ENCODE assay signal across 15 cellular contexts in the genomic region with DNA sequence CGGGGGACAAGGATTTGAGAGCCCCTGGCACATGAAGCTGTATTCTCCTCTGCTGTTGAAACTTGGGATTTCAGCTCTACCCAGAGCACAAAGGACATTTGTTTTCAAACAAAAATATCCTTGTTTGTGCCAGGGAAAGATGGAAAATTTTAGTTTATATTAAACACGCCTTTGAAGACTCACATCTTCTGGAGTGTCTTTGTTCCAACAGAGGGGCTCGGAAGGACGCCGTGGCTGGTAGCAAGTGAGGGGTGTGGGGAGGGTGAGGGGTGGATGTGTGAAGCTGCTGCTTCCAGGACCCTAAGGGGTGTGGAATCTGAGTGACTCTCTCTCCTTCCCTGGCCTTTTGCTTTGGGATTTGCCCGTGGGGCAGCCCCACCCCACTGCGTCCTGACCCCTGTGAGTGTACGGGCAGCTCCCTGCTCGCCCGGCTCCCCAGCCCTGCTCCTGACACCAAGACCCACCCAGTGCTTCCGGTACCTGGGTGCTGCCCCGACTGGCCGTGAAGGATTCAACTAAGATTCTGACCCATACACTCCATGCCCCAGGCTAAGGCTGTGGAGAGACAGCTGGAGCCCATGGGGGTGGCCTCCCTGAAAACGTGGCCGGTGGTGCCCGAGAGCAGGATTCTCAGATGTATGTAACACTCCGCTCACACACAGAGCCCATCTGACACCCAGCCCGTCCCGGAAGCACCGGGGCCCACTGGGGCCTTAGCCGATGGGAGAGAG. TPM values are rescaled to one million over a fixed set of nuclear protein-coding genes. Genes with fewer than 3 reads are reported as not detected.
DNase-seq lines count a peak whose midpoint lies in the region; ATAC-seq and TF ChIP-seq lines count a peak whose summit lies in the region.
"Had no signal": no experiment of that assay in that cellular context is flagged by ENCODE, and none has a peak within 500 bp of the region (broad histone marks: within the 10 kb centered on the region; RNA-seq: fewer than 3 reads in every experiment).

No MANE protein-coding gene starts in this region.

- H4K20me1 ChIP-seq in SK-N-SH (ENCODE audit: insufficient read depth) = peaks cover 34% of the 10 kb centered on the region

- H3F3A ChIP-seq in SK-N-SH (replicated peaks; ENCODE audit: insufficient read depth) = no peaks in the 10 kb centered on the region

- POLR2A ChIA-PET in SK-N-SH (lab: Yijun Ruan, JAX) = interaction anchor here (0.6 kb wide), 1 partner anchor 250 kb away, joined by 4 read pairs; no protein-coding TSS in a partner anchor

- TF ChIP-seq CTCF in SK-N-SH (IDR thresholded peaks at IDR 0.05) (no peak), testis (IDR thresholded peaks at IDR 0.05) (peak in 1 of 3 experiments; percentile 31)

- no peak for TF ChIP-seq POLR2A in testis (IDR thresholded peaks at IDR 0.05)

- H3K9me3 ChIP-seq in SK-N-SH (no peaks in the 10 kb centered on the region), mesodermal cell (ENCODE audit: control insufficient read depth, low read length) (no peaks in the 10 kb centered on the region), testis (no peaks in the 10 kb centered on the region)
- H3K9me3 ChIP-seq: Peyer's patch had no signal

- intact Hi-C loops in testis (cut with DNase I; ENCODE audit: low total_unique reads) = no loop called here

- WGBS in SK-N-SH (ENCODE audit: low lambda C conversion rate) = 86% methylated on average over 12 of the region's 21 CpGs
- WGBS in mesodermal cell (ENCODE audit: insufficient coverage in 2 of 2), 2 experiments = 90 to 93% methylated on average over 19 to 20 of the region's 21 CpGs
- 32 to 44% methylated on average over 13 to 21 of the region's 21 CpGs for WGBS in testis, 2 donors

- no peak overlapping the region for H2AFZ ChIP-seq in SK-N-SH (ENCODE audit: low read depth)

- no peak overlapping the region for H3K4me2 ChIP-seq in SK-N-SH

- peaks cover 0 to 82% of the 10 kb centered on the region in 2 experiments; a peak in 2 of 4 replicates for H3K4me1 ChIP-seq in SK-N-SH (ENCODE audit: control insufficient read depth in 1 of 2, insufficient read depth in 2 of 2, low read depth in 1 of 2, low read length in 1 of 2)
- H3K4me1 ChIP-seq in mesodermal cell (ENCODE audit: control insufficient read depth, insufficient read depth, low read length, poor library complexity, severe bottlenecking) = peaks cover 11% of the 10 kb centered on the region
- peaks cover 54% of the 10 kb centered on the region for H3K4me1 ChIP-seq in testis

- CTCF ChIA-PET in SK-N-SH (lab: Yijun Ruan, JAX) = interaction anchor here (1.2 to 4.8 kb wide), 7 partner anchors 9 to 60 kb away, joined by 3 to 30 read pairs (median 9); no protein-coding TSS in a partner anchor

- no peak overlapping the region for H3K4me3 ChIP-seq in SK-N-SH (ENCODE audit: low read depth in 2 of 2, low read length in 1 of 2)
- H3K4me3 ChIP-seq in mesodermal cell (ENCODE audit: extremely low read depth, insufficient read depth, low read length, poor library complexity, severe bottlenecking) = no peak overlapping the region
- no peak overlapping the region for H3K4me3 ChIP-seq in testis
- H3K4me3 ChIP-seq: Peyer's patch had no signal

- TF ChIP-seq RAD21 in SK-N-SH (IDR thresholded peaks at IDR 0.05; ENCODE audit: low read length) = no peak

- DNase-seq in SK-N-SH (peak; percentile 52), testis (peak; percentile 19), DMS79 (lab: John Stamatoyannopoulos, UW) (no peak)
- DNase-seq: activated B cell treated with CpG ODN at 0.5 μM for 24 hours; activated naive CD4-positive, alpha-beta T cell treated with anti-CD3 and anti-CD28 coated beads, Interleukin-2, amount 10 ng/mL, durations not matched to agents 7 days and 5 days; DMS 273 treated with DMSO at 0.1 percent for 48 hours; kidney glomerular epithelial cell; NCI-H2107 had no signal

- ATAC-seq in SK-N-SH treated with all-trans-retinoic acid at 6 μM for 48 hours (no peak), esophagus mucosa (peak; percentile 82), HG03108 (IDR thresholded peaks at IDR 0.05; ENCODE audit: unreplicated experiment) (no peak), HG03135 (IDR thresholded peaks at IDR 0.05; ENCODE audit: unreplicated experiment) (no peak)

- H3K9ac ChIP-seq in SK-N-SH = no peak overlapping the region

- H3K36me3 ChIP-seq in SK-N-SH (replicated peaks in 1 of 2; ENCODE audit: control insufficient read depth in 1 of 2, insufficient read depth in 2 of 2, low read length in 1 of 2) (peaks cover 0 to 70% of the 10 kb centered on the region in 2 experiments), mesodermal cell (ENCODE audit: control insufficient read depth, insufficient read depth, low read length) (peaks cover 89% of the 10 kb centered on the region), testis (ENCODE audit: low read depth, missing control alignments) (no peaks in the 10 kb centered on the region)

- H3K27me3 ChIP-seq in SK-N-SH (ENCODE audit: insufficient read depth) (no peaks in the 10 kb centered on the region), testis (no peaks in the 10 kb centered on the region)
- H3K27me3 ChIP-seq: Peyer's patch had no signal

- H3K27ac ChIP-seq in SK-N-SH (ENCODE audit: low read depth in 2 of 2, low read length in 1 of 2) (peak overlapping the region in 1 of 2 experiments; percentile 94; a peak in 2 of 4 replicates), mesodermal cell (ENCODE audit: low read depth, low read length, severe bottlenecking) (peak overlapping the region; percentile 29), testis (peak overlapping the region; percentile 74 to 84)
- H3K27ac ChIP-seq: 22Rv1, Peyer's patch had no signal

- H3K79me2 ChIP-seq in SK-N-SH (ENCODE audit: insufficient read depth) = peaks cover 17% of the 10 kb centered on the region; the same call in 1 of the 2 replicates

- no peaks in the 10 kb centered on the region for H3K9me2 ChIP-seq in SK-N-SH

- no peak for TF ChIP-seq EP300 in SK-N-SH (IDR thresholded peaks at IDR 0.05; ENCODE audit: borderline replicate concordance in 1 of 2, low read depth in 1 of 2, low read length in 1 of 2)

TF ChIP-seq in SK-N-SH, 30 proteins besides CTCF, POLR2A, EP300 and RAD21 (continues in another document):
- TF ChIP-seq NFIC (IDR thresholded peaks at IDR 0.05; ENCODE audit: borderline replicate concordance) (no peak), GATA2 (CRISPR knock-in tag; IDR thresholded peaks at IDR 0.05) (no peak), USF1 (IDR thresholded peaks at IDR 0.05; ENCODE audit: borderline replicate concordance, low read depth) (no peak), RFX5 (IDR thresholded peaks at IDR 0.05; ENCODE audit: low read length) (no peak), IRF3 (IDR thresholded peaks at IDR 0.05; ENCODE audit: low read depth, low read length) (no peak), YY1 (IDR thresholded peaks at IDR 0.05; ENCODE audit: low read depth) (no peak)

TF ChIP-seq in SK-N-SH treated with all-trans-retinoic acid at 6 μM for 48 hours, 23 proteins besides CTCF, POLR2A, EP300 and RAD21:
- TF ChIP-seq RARB (CRISPR knock-in tag; IDR thresholded peaks at IDR 0.05) = no peak
- no peak for TF ChIP-seq CSDC2 (CRISPR knock-in tag; IDR thresholded peaks at IDR 0.05)
- TF ChIP-seq ZNF565 (CRISPR knock-in tag; conservative IDR thresholded peaks at IDR 0.05; ENCODE audit: low read depth) = no peak
- no peak for TF ChIP-seq ZFP30 (CRISPR knock-in tag; IDR thresholded peaks at IDR 0.05)
- TF ChIP-seq ESRRG (CRISPR knock-in tag; IDR thresholded peaks at IDR 0.05) = no peak
- TF ChIP-seq, protein P1, sequence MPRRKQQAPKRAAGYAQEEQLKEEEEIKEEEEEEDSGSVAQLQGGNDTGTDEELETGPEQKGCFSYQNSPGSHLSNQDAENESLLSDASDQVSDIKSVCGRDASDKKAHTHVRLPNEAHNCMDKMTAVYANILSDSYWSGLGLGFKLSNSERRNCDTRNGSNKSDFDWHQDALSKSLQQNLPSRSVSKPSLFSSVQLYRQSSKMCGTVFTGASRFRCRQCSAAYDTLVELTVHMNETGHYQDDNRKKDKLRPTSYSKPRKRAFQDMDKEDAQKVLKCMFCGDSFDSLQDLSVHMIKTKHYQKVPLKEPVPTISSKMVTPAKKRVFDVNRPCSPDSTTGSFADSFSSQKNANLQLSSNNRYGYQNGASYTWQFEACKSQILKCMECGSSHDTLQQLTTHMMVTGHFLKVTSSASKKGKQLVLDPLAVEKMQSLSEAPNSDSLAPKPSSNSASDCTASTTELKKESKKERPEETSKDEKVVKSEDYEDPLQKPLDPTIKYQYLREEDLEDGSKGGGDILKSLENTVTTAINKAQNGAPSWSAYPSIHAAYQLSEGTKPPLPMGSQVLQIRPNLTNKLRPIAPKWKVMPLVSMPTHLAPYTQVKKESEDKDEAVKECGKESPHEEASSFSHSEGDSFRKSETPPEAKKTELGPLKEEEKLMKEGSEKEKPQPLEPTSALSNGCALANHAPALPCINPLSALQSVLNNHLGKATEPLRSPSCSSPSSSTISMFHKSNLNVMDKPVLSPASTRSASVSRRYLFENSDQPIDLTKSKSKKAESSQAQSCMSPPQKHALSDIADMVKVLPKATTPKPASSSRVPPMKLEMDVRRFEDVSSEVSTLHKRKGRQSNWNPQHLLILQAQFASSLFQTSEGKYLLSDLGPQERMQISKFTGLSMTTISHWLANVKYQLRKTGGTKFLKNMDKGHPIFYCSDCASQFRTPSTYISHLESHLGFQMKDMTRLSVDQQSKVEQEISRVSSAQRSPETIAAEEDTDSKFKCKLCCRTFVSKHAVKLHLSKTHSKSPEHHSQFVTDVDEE (CRISPR knock-in tag; IDR thresholded peaks at IDR 0.05) = no peak
- no peak for TF ChIP-seq PPARA (CRISPR knock-in tag; IDR thresholded peaks at IDR 0.05; ENCODE audit: borderline replicate concordance)
- no peak for TF ChIP-seq TCF4 (CRISPR knock-in tag; IDR thresholded peaks at IDR 0.05; ENCODE audit: borderline replicate concordance)
- TF ChIP-seq ZNF70 (CRISPR knock-in tag; IDR thresholded peaks at IDR 0.05) = no peak

RNA-seq across cellular contexts. Expression of gene ZRANB1, which starts 59.6 kb away (rescaled TPM):
- polyA plus RNA-seq in SK-N-SH (2012; rRNA removed) = 6.2 and 8.1 TPM in 2 replicates
- 8.8 and 9.4 TPM in 2 replicates for polyA plus RNA-seq in SK-N-SH (2012; cell fraction: cytosol; rRNA removed)
- 4.9 and 8.8 TPM in 2 replicates for polyA plus RNA-seq in SK-N-SH (2012; cell fraction: nucleus; rRNA removed)
- 14.2 TPM for total RNA-seq in esophagus mucosa
- polyA plus RNA-seq in mesodermal cell (2013, experiment 1 of 2) = 19.0 TPM
- 18.6 TPM for polyA plus RNA-seq in mesodermal cell (2013, experiment 2 of 2)
- 10 to 100 TPM; 38.7 to 46.7 TPM for total RNA-seq in testis
- 37.9 TPM for polyA plus RNA-seq in testis (ENCODE audit: insufficient read depth, low read depth, low replicate concordance)
